ENCODE assay signal across 25 cellular contexts in the genomic region with DNA sequence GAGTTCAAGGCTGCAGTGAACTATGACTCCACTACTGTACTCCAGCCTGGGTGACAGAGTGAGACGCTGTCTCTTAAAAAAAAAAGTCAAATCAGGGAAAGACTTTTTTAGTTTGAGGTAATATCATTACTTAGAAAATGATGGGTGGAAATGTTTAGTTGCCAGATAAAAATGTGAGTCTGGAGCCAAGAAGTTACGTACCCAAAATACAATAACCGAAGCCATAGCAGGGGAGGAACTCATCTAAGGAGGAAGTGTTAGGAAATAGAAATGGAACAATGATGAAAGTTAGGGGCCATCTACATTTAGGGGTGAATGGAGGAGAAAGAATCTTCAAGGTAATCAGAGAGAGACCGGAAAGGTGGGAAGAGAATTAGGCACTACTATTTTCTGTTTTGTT.
"Had no signal": no experiment of that assay in that cellular context is flagged by ENCODE, and none has a peak within 500 bp of the region (broad histone marks: within the 10 kb centered on the region; RNA-seq: fewer than 3 reads in every experiment).

No MANE protein-coding gene starts in this region.

- ATAC-seq: foreskin keratinocyte; left lobe of liver; natural killer cell treated with Interleukin-12 subunit alpha and Interleukin-12 subunit beta and Interleukin-15 and Interleukin-18, amount 100 ng/mL, for 72 hours; stimulated activated memory B cell treated with anti-CD40 and anti-IgM and Interleukin-4, amounts not matched to agents 10 μg/mL and 1 μg/mL and 100 μg/mL, for 72 hours had no signal

- H3K36me3 Mint-ChIP-seq: activated CD4-positive, alpha-beta memory T cell treated with anti-CD3 and anti-CD28 coated beads for 36 hours; activated naive CD8-positive, alpha-beta T cell treated with anti-CD3 and anti-CD28 coated beads, Interleukin-2, amount 10 ng/mL, durations not matched to agents 7 days and 5 days; brain; natural killer cell treated with Interleukin-12 subunit alpha and Interleukin-12 subunit beta and Interleukin-15 and Interleukin-18, amount 100 ng/mL, for 72 hours; stimulated activated memory B cell treated with anti-CD40 and anti-IgM and Interleukin-4, amounts not matched to agents 10 μg/mL and 1 μg/mL and 100 μg/mL, for 72 hours; type B pancreatic cell had no signal

- H3K27ac ChIP-seq: foreskin keratinocyte, neutrophil, sigmoid colon, spleen, testis had no signal

- H3K27me3 ChIP-seq: neutrophil, sigmoid colon, spleen, testis had no signal

- H3K4me3 ChIP-seq: lung, sigmoid colon, spleen, testis had no signal

- H3K4me3 Mint-ChIP-seq: activated B cell treated with CpG ODN at 0.5 μM for 24 hours; activated CD4-positive, alpha-beta memory T cell treated with anti-CD3 and anti-CD28 coated beads for 36 hours; activated naive CD8-positive, alpha-beta T cell treated with anti-CD3 and anti-CD28 coated beads, Interleukin-2, amount 10 ng/mL, durations not matched to agents 7 days and 5 days; brain; central memory CD8-positive, alpha-beta T cell; natural killer cell treated with Interleukin-12 subunit alpha and Interleukin-12 subunit beta and Interleukin-15 and Interleukin-18, amount 100 ng/mL, for 72 hours; stimulated activated memory B cell treated with anti-CD40 and anti-IgM and Interleukin-4, amounts not matched to agents 10 μg/mL and 1 μg/mL and 100 μg/mL, for 72 hours; type B pancreatic cell had no signal

- DNase-seq: activated B cell treated with CpG ODN at 0.5 μM for 24 hours; activated CD4-positive, alpha-beta memory T cell treated with anti-CD3 and anti-CD28 coated beads for 36 hours; activated CD4-positive, alpha-beta T cell treated with anti-CD3 and anti-CD28 coated beads for 4 hours; activated naive CD4-positive, alpha-beta T cell treated with Interleukin-2 at 50 U/mL for 16 hours; activated naive CD8-positive, alpha-beta T cell treated with anti-CD3 and anti-CD28 coated beads, Interleukin-2, amount 10 ng/mL, durations not matched to agents 7 days and 5 days; activated T-cell treated with anti-CD3 and anti-CD28 coated beads for 4 hours; amygdala; cortex of kidney; effector CD4-positive, alpha-beta T cell; foreskin keratinocyte; head of caudate nucleus; kidney; sigmoid colon; spleen; stimulated activated CD4-positive, alpha-beta T cell treated with anti-CD3 and anti-CD28 coated beads, Interleukin-4, amount 100 ng/mL, for 4 hours; T-helper 2 cell; testis had no signal

- H3K4me1 Mint-ChIP-seq: activated B cell treated with CpG ODN at 0.5 μM for 24 hours; activated naive CD8-positive, alpha-beta T cell treated with anti-CD3 and anti-CD28 coated beads, Interleukin-2, amount 10 ng/mL, durations not matched to agents 7 days and 5 days; central memory CD8-positive, alpha-beta T cell; stimulated activated memory B cell treated with anti-CD40 and anti-IgM and Interleukin-4, amounts not matched to agents 10 μg/mL and 1 μg/mL and 100 μg/mL, for 72 hours had no signal

- H3K27ac Mint-ChIP-seq: activated B cell treated with CpG ODN at 0.5 μM for 24 hours; activated CD4-positive, alpha-beta memory T cell treated with anti-CD3 and anti-CD28 coated beads for 36 hours; activated naive CD8-positive, alpha-beta T cell treated with anti-CD3 and anti-CD28 coated beads, Interleukin-2, amount 10 ng/mL, durations not matched to agents 7 days and 5 days; natural killer cell treated with Interleukin-12 subunit alpha and Interleukin-12 subunit beta and Interleukin-15 and Interleukin-18, amount 100 ng/mL, for 72 hours; stimulated activated memory B cell treated with anti-CD40 and anti-IgM and Interleukin-4, amounts not matched to agents 10 μg/mL and 1 μg/mL and 100 μg/mL, for 72 hours; type B pancreatic cell had no signal

- H3K9me3 Mint-ChIP-seq: activated B cell treated with CpG ODN at 0.5 μM for 24 hours; activated CD4-positive, alpha-beta memory T cell treated with anti-CD3 and anti-CD28 coated beads for 36 hours; brain; central memory CD8-positive, alpha-beta T cell; stimulated activated memory B cell treated with anti-CD40 and anti-IgM and Interleukin-4, amounts not matched to agents 10 μg/mL and 1 μg/mL and 100 μg/mL, for 72 hours; type B pancreatic cell had no signal
